Comparison of ENCODE assay signal across 14 cellular contexts in the genomic region with DNA sequence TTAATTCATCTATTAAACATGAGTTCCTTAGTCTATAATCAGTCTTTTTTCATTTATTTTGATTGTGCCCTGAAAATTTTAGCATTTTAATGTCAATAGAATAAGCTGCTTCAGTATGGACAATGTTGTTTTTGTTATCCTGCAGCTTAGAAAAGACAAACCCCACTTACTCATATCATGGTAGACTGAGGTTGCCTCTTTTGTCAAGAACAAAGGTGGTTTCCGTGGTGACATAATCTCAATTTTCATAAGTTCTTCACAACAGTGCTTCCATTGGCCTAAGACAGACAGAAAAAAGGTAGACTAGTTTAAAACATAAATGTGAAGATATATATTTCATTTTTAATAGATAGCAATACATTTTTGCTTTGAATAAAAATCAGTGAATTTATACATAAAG.
DNase-seq lines count a peak whose midpoint lies in the region; ATAC-seq lines count a peak whose summit lies in the region.
"Had no signal": no experiment of that assay in that cellular context is flagged by ENCODE, and none has a peak within 500 bp of the region (broad histone marks: within the 10 kb centered on the region; RNA-seq: fewer than 3 reads in every experiment).

No MANE protein-coding gene starts in this region.

- no peaks in the 10 kb centered on the region for H3K27me3 Mint-ChIP-seq in activated T-cell treated with anti-CD3 and anti-CD28 coated beads, Interleukin-2, amount 50 U/mL, for 4 hours (ENCODE audit: low read depth)
- H3K27me3 Mint-ChIP-seq in T-cell: no peaks in the 10 kb centered on the region
- H3K27me3 Mint-ChIP-seq: IgD-negative memory B cell had no signal

- H3K4me3 Mint-ChIP-seq in activated T-cell treated with anti-CD3 and anti-CD28 coated beads, Interleukin-2, amount 50 U/mL, for 4 hours: no peak overlapping the region
- H3K4me3 Mint-ChIP-seq in T-cell: no peak overlapping the region
- H3K4me3 Mint-ChIP-seq: IgD-negative memory B cell had no signal

- H3K9me3 Mint-ChIP-seq in activated T-cell treated with anti-CD3 and anti-CD28 coated beads, Interleukin-2, amount 50 U/mL, for 4 hours: no peaks in the 10 kb centered on the region
- no peaks in the 10 kb centered on the region for H3K9me3 Mint-ChIP-seq in T-cell
- H3K9me3 Mint-ChIP-seq: IgD-negative memory B cell had no signal

- H3K4me1 Mint-ChIP-seq in activated T-cell treated with anti-CD3 and anti-CD28 coated beads, Interleukin-2, amount 50 U/mL, for 4 hours (ENCODE audit: low read depth): peaks cover 19% of the 10 kb centered on the region
- H3K4me1 Mint-ChIP-seq in T-cell: peaks cover 21 to 31% (median 27%) of the 10 kb centered on the region in 3 donors

- H3K27ac Mint-ChIP-seq in T-cell: no peak overlapping the region

- CTCF ChIA-PET in T-cell (lab: Charles Lee): interaction anchor here in 1 of 2 donors (0.9 to 1.4 kb wide), 2 partner anchors 14 to 149 kb away, joined by 3 to 4 read pairs; no protein-coding TSS in a partner anchor

- peak; percentile 90 to 99 for ATAC-seq in activated T-cell treated with anti-CD3 and anti-CD28 coated beads, Interleukin-2, amount 50 U/mL, for 4 hours
- ATAC-seq in HG02678 (IDR thresholded peaks at IDR 0.05; ENCODE audit: unreplicated experiment) (peak; percentile 84), T-cell (replicated peaks in 1 of 4) (peak; percentile 63 to 83 (median 80))
- ATAC-seq: lower lobe of right lung had no signal

- POLR2A ChIA-PET in T-cell (lab: Charles Lee): no interaction called here

- no peaks in the 10 kb centered on the region for H3K36me3 Mint-ChIP-seq in activated T-cell treated with anti-CD3 and anti-CD28 coated beads, Interleukin-2, amount 50 U/mL, for 4 hours (ENCODE audit: insufficient read depth)
- no peaks in the 10 kb centered on the region for H3K36me3 Mint-ChIP-seq in T-cell
- H3K36me3 Mint-ChIP-seq: IgD-negative memory B cell had no signal

- DNase-seq in activated T-cell treated with anti-CD3 and anti-CD28 coated beads, Interleukin-2, amount 50 U/mL, for 4 hours: no peak
- DNase-seq in activated T-cell treated with anti-CD3 and anti-CD28 coated beads for 4 hours: no peak
- DNase-seq in T-cell: no peak
- DNase-seq in pons (ENCODE audit: low spot score): peak; percentile 4
- DNase-seq in NCI-H2107 (lab: John Stamatoyannopoulos, UW): no peak
- no peak for DNase-seq in SIG-M5 treated with dmso at 0.1 percent for 504 hours (lab: John Stamatoyannopoulos, UW; ENCODE audit: unreplicated experiment)
- DNase-seq in SW480 (ENCODE audit: low spot score): no peak
- DNase-seq: head of caudate nucleus; lower lobe of right lung; NCI-H2171; ovary; stimulated activated CD4-positive, alpha-beta T cell treated with anti-CD3 and anti-CD28 coated beads, Interleukin-1b, Interleukin-23, amount 100 ng/mL, for 48 hours had no signal
